ENCODE assay signal across 8 cellular contexts in the genomic region with DNA sequence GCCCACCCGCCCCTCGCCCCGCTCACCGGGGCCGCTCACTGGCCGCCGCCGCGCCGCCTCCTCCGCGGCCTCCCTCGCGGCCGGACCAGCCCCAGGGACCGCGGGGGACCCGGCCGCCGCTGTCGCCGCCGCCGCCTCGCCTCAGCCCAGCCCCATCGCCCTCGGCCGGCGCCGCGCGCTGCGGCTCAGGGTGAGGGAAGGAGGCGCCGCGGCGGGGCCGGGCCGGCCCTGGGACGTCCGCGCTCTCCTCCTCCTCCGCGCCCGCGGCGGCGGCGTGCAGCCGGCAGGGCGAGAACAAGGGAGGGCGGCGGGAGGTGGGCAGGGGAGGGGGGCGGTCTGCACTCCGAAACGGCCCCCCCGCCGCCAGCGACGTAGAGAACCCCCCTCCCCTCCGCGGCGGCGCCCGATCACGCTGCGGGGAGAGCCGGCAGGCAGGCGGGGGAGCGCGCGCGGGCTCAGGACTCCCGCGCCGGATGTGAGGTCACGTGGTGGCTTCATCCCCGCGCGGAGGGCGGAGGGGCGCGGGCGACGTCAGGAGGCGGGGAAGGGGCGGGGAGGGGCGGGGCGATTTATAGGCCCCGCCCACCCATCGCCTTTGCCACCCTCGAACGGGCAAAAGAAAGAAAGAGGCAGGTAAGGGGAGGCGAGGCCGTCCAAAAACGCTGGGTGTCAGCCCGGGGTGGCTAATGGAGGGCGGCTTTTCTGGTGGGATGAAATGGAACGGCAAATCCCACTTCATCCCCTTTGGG. TPM values are rescaled to one million over a fixed set of nuclear protein-coding genes. Genes with fewer than 3 reads are reported as not detected.
A peak's percentile ranks its signal among the peaks of the same experiment; 100 is the strongest.
DNase-seq lines count a peak whose midpoint lies in the region; ATAC-seq and TF ChIP-seq lines count a peak whose summit lies in the region.

A gene (minus strand): TSS at position 463 of the 749 bp plus-strand sequence. CDS start 24,812 bp downstream, outside the sequence.

- peak within 1 kb of the TSS; percentile 72 for H3K9ac ChIP-seq in KMS-11

- H3K4me2 ChIP-seq in KMS-11: peak within 1 kb of the TSS; percentile 90

- H3K27me3 ChIP-seq in KMS-11 (ENCODE audit: insufficient read depth, low read depth): no peaks in the 10 kb centered on the region
- no peaks in the 10 kb centered on the region for H3K27me3 ChIP-seq in Peyer's patch
- H3K27me3 ChIP-seq in muscle layer of duodenum (ENCODE audit: low read depth, low read length): no peaks in the 10 kb centered on the region

- peak; percentile 63 to 85 for TF ChIP-seq POLR2A in Peyer's patch (IDR thresholded peaks at IDR 0.05)

- H3K4me3 ChIP-seq in KMS-11 (IDR thresholded peaks at IDR 0.05; ENCODE audit: insufficient read depth, low read depth, low read length): peak within 1 kb of the TSS; percentile 96
- H3K4me3 ChIP-seq in Peyer's patch: peak within 1 kb of the TSS; percentile 65 to 87 (median 76)
- peak within 1 kb of the TSS; percentile 84 to 92 for H3K4me3 ChIP-seq in muscle layer of duodenum (ENCODE audit: low read depth in 1 of 2, low read length in 2 of 2)

- ATAC-seq in GM21723 (IDR thresholded peaks at IDR 0.05; ENCODE audit: unreplicated experiment) (peak; percentile 64), esophagus mucosa (peak; percentile 92)

- DNase-seq in DMS153 treated with DMSO at 0.1 percent for 48 hours (lab: John Stamatoyannopoulos, UW; ENCODE audit: unreplicated experiment) (peak; percentile 75), Peyer's patch (peak; percentile 91 to 95 (median 95))
- peak; percentile 88 to 92 for DNase-seq in activated T-cell treated with anti-CD3 and anti-CD28 coated beads, Interleukin-2, amount 50 U/mL, for 48 hours
- DNase-seq in stimulated activated CD8-positive, alpha-beta memory T cell treated with anti-CD3 and anti-CD28 coated beads, Interleukin-7, amount 100 ng/mL, for 48 hours (ENCODE audit: extremely low read depth in 1 of 2, low read depth in 1 of 2): peak; percentile 74 to 76

- H3K9me3 ChIP-seq in Peyer's patch (no peaks in the 10 kb centered on the region), muscle layer of duodenum (ENCODE audit: control insufficient read depth in 1 of 2, low read length in 2 of 2) (no peaks in the 10 kb centered on the region)

- no peaks in the 10 kb centered on the region for H4K20me1 ChIP-seq in KMS-11 (ENCODE audit: insufficient read depth)

- H3K36me3 ChIP-seq in KMS-11 (ENCODE audit: insufficient read depth) (no peaks in the 10 kb centered on the region; the same call in 1 of the 2 replicates), Peyer's patch (no peaks in the 10 kb centered on the region), muscle layer of duodenum (ENCODE audit: control insufficient read depth in 1 of 2, insufficient read depth in 2 of 2, low read length in 2 of 2) (peaks cover 0 to 14% of the 10 kb centered on the region in 2 donors)

- TF ChIP-seq CTCF in KMS-11 (conservative IDR thresholded peaks at IDR 0.05; ENCODE audit: low read depth, low read length) (no peak), Peyer's patch (IDR thresholded peaks at IDR 0.05) (no peak)

- H3K27ac ChIP-seq in KMS-11: peak within 1 kb of the TSS; percentile 53
- H3K27ac ChIP-seq in Peyer's patch: peak within 1 kb of the TSS; percentile 88 to 95 (median 92)
- peak within 1 kb of the TSS; percentile 90 for H3K27ac ChIP-seq in muscle layer of duodenum (ENCODE audit: low read length)

- H3K4me1 ChIP-seq in KMS-11 (ENCODE audit: low read depth, poor library complexity, severe bottlenecking) (peaks cover 26% of the 10 kb centered on the region), Peyer's patch (peaks cover 0 to 24% (median 1%) of the 10 kb centered on the region in 4 donors), muscle layer of duodenum (ENCODE audit: control insufficient read depth in 1 of 2, insufficient read depth in 2 of 2, low read length in 2 of 2) (peaks cover 3 to 15% of the 10 kb centered on the region in 2 donors)

- H3K79me2 ChIP-seq in KMS-11 (ENCODE audit: insufficient read depth, low read depth): peaks cover 43% of the 10 kb centered on the region

- peak within 1 kb of the TSS; percentile 93 for H2AFZ ChIP-seq in KMS-11 (ENCODE audit: low read depth)

RNA-seq across cellular contexts. Expression of the gene that starts here (rescaled TPM):
- total RNA-seq in Peyer's patch (10 to 100 TPM; 54.3 to 67.2 (median 58.2) TPM), esophagus mucosa (36.9 TPM)

Comparison
In these comparisons a context has a peak if more than half of its experiments do, and no peak if none do; other contexts are left out.
1. Peak in every context shown above with its lines: DNase-seq, ATAC-seq, H3K4me3 ChIP-seq and H3K27ac ChIP-seq.